In the genomic region with DNA sequence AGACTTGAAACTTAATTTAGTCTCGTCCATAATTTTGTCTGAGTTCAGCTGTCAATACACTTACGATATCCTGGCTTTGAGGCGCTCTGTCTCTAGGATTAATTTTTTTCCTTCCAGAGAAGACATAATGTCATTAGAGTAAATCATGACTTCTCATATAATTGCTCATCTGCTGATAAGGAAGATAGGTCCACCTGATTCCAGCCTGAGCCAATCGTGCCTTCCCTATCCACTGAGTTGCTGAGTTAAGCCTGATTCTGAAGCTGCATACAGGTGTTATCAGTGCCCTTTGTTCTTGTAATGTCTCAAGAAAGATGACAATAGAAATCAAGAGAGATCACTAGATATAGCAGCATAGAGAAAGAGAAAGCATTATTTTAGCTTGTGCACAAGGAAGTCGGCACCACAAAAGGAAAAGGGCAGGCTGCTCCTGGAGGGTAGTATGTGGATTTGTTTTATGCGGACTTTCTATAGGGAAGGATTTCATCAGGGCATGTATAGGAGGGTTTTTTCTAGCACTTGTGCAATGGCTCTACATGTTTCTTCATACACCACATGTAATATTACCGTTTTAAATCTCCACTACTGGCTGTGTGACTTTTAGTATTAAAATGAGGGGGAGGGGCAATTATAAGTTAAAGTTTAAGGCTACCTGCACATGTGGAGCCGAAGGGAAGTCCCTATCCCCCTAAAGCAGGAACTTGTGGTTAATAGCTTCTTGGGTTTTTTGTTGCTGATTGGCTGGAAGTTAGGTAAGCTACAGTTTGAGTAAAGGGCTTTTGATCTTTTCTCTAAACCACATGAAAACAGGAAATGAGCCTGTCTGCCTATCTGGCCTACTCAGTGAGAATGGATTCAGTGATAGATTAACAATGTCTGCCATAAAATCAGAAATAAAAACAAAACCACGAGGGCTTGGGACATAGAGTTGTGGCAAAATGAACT, we compare ENCODE assay signal across 9 cellular contexts.
DNase-seq lines count a peak whose midpoint lies in the region; ATAC-seq and TF ChIP-seq lines count a peak whose summit lies in the region.
"Had no signal": no experiment of that assay in that cellular context is flagged by ENCODE, and none has a peak within 500 bp of the region (broad histone marks: within the 10 kb centered on the region; RNA-seq: fewer than 3 reads in every experiment).

No MANE protein-coding gene starts in this region.

- H3K27ac Mint-ChIP-seq in activated CD8-positive, alpha-beta memory T cell treated with anti-CD3 and anti-CD28 coated beads, Interleukin-2, amount 10 ng/mL, durations not matched to agents 7 days and 5 days, result peak overlapping the region; percentile 87

- intact Hi-C loops in prostate gland (cut with DNase I) (no loop called here), vagina (cut with DNase I) (no loop called here)

- H3K4me1 ChIP-seq in Peyer's patch (no peaks in the 10 kb centered on the region), prostate gland (replicated peaks) (no peaks in the 10 kb centered on the region), vagina (no peaks in the 10 kb centered on the region)

- no peak overlapping the region for H3K4me3 ChIP-seq in Peyer's patch
- H3K4me3 ChIP-seq in brain microvascular endothelial cell (ENCODE audit: low read depth, low read length), result no peak overlapping the region
- no peak overlapping the region for H3K4me3 ChIP-seq in prostate gland
- no peak overlapping the region for H3K4me3 ChIP-seq in vagina

- TF ChIP-seq CTCF in Peyer's patch (IDR thresholded peaks at IDR 0.05) (no peak), brain microvascular endothelial cell (IDR thresholded peaks at IDR 0.05; ENCODE audit: low read depth, low read length, missing control alignments) (no peak), prostate gland (IDR thresholded peaks at IDR 0.05) (no peak), vagina (IDR thresholded peaks at IDR 0.05) (no peak)

- H3K4me3 Mint-ChIP-seq in activated CD8-positive, alpha-beta memory T cell treated with anti-CD3 and anti-CD28 coated beads, Interleukin-2, amount 10 ng/mL, durations not matched to agents 7 days and 5 days, result peak overlapping the region; percentile 46
- H3K4me3 Mint-ChIP-seq: neural crest cell had no signal

- TF ChIP-seq POLR2A in Peyer's patch (IDR thresholded peaks at IDR 0.05), result no peak
- no peak for TF ChIP-seq POLR2A in prostate gland (IDR thresholded peaks at IDR 0.05)
- TF ChIP-seq POLR2A in vagina (IDR thresholded peaks at IDR 0.05), result no peak

- in situ Hi-C loops in brain microvascular endothelial cell (cut with HindIII; ENCODE audit: low pct_ligation_motif_present, low sequenced_read_pairs), result no loop called here

- H3K36me3 ChIP-seq in Peyer's patch (no peaks in the 10 kb centered on the region), brain microvascular endothelial cell (replicated peaks) (no peaks in the 10 kb centered on the region), prostate gland (no peaks in the 10 kb centered on the region), vagina (no peaks in the 10 kb centered on the region)

- peak; percentile 90 for ATAC-seq in activated CD8-positive, alpha-beta memory T cell treated with anti-CD3 and anti-CD28 coated beads, Interleukin-2, amount 10 ng/mL, durations not matched to agents 7 days and 5 days
- ATAC-seq in HG02973 (IDR thresholded peaks at IDR 0.05; ENCODE audit: unreplicated experiment), result peak; percentile 98

- H3K27ac ChIP-seq in Peyer's patch (peak overlapping the region in 3 of 4 donors; percentile 47 to 58 (median 57)), brain microvascular endothelial cell (no peak overlapping the region), prostate gland (no peak overlapping the region), vagina (no peak overlapping the region)

- no peaks in the 10 kb centered on the region for H3K27me3 ChIP-seq in Peyer's patch
- H3K27me3 ChIP-seq in brain microvascular endothelial cell (replicated peaks), result no peaks in the 10 kb centered on the region
- no peaks in the 10 kb centered on the region for H3K27me3 ChIP-seq in prostate gland (replicated peaks; ENCODE audit: insufficient read depth)
- no peaks in the 10 kb centered on the region for H3K27me3 ChIP-seq in vagina

- H3K36me3 Mint-ChIP-seq in activated CD8-positive, alpha-beta memory T cell treated with anti-CD3 and anti-CD28 coated beads, Interleukin-2, amount 10 ng/mL, durations not matched to agents 7 days and 5 days, result peaks cover 21% of the 10 kb centered on the region

- H3K9me3 ChIP-seq in Peyer's patch (no peaks in the 10 kb centered on the region), prostate gland (no peaks in the 10 kb centered on the region), vagina (no peaks in the 10 kb centered on the region)

- 77% methylated on average over 9 of the region's 9 CpGs for WGBS in prostate gland

- CTCF ChIA-PET in activated CD8-positive, alpha-beta memory T cell treated with anti-CD3 and anti-CD28 coated beads, Interleukin-2, amount 10 ng/mL, durations not matched to agents 7 days and 5 days (lab: Charles Lee), result interaction anchor here (1.0 kb wide), 1 partner anchor 27 kb away, joined by 3 read pairs; no protein-coding TSS in a partner anchor

- no peaks in the 10 kb centered on the region for H3K27me3 Mint-ChIP-seq in activated CD8-positive, alpha-beta memory T cell treated with anti-CD3 and anti-CD28 coated beads, Interleukin-2, amount 10 ng/mL, durations not matched to agents 7 days and 5 days

- DNase-seq in activated CD8-positive, alpha-beta memory T cell treated with anti-CD3 and anti-CD28 coated beads, Interleukin-2, amount 10 ng/mL, durations not matched to agents 7 days and 5 days, result peak; percentile 44
- no peak for DNase-seq in activated CD8-positive, alpha-beta memory T cell treated with anti-CD3 and anti-CD28 coated beads for 24 hours
- DNase-seq in Peyer's patch (peak in 2 of 3 donors; percentile 31 to 50), brain microvascular endothelial cell (peak; percentile 1), prostate gland (ENCODE audit: low spot score) (no peak), vagina (ENCODE audit: extremely low spot score in 2 of 2) (no peak)
- peak; percentile 21 to 95 (median 64) for DNase-seq in stimulated activated naive CD4-positive, alpha-beta T cell (lab: John Stamatoyannopoulos, UW)

- H3K9me3 Mint-ChIP-seq in activated CD8-positive, alpha-beta memory T cell treated with anti-CD3 and anti-CD28 coated beads, Interleukin-2, amount 10 ng/mL, durations not matched to agents 7 days and 5 days (ENCODE audit: low read depth), result peaks cover 12% of the 10 kb centered on the region

- H3K4me1 Mint-ChIP-seq in activated CD8-positive, alpha-beta memory T cell treated with anti-CD3 and anti-CD28 coated beads, Interleukin-2, amount 10 ng/mL, durations not matched to agents 7 days and 5 days, result peaks cover 16% of the 10 kb centered on the region
- H3K4me1 Mint-ChIP-seq: neural crest cell had no signal

Comparison
In these comparisons a context has a peak if more than half of its experiments do, and no peak if none do; other contexts are left out.
1. DNase-seq: peak in activated CD8-positive, alpha-beta memory T cell treated with anti-CD3 and anti-CD28 coated beads, Interleukin-2, amount 10 ng/mL, durations not matched to agents 7 days and 5 days (single experiment), Peyer's patch (2 of 3), brain microvascular endothelial cell (single experiment) and stimulated activated naive CD4-positive, alpha-beta T cell (6 of 6); none in activated CD8-positive, alpha-beta memory T cell treated with anti-CD3 and anti-CD28 coated beads for 24 hours (single experiment), prostate gland (single experiment) and vagina (0 of 2).
2. H3K27ac ChIP-seq: peak in Peyer's patch (3 of 4); none in brain microvascular endothelial cell (single experiment), prostate gland (0 of 2) and vagina (single experiment).